1 cellular context compared by ENCODE assay signal in the genomic region with DNA sequence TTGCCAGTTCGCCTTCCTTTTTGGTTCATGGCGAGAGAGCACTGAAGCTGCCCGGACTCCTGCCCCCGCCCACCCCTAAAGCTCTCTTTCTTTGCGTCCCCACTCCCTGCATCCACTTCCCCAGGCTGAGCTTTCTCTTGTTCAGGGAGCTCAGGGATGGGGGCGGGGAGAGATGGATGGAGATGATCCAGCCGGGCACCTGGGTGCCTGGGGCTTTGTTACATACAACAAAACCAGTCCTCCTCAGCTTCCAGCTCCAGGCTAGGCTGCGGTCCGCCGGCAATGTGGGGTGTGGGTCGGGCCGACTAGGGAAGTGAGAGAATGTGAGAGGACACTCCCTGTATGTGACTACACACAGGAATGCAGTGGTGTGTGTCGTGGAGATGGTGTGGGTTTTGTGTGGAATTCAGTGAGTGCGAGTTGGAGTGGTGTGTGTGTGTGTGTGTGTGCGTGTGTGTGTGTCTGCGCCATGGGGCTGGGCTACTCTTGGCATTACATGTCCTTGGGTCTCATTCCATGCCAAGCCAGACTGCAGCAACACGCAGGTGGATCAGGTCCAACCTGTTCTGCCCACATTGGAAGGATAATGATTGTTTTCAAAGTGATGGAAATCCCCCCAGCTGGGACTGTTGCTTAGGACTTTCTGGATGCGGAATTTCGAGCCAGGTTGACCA.
TF ChIP-seq lines count a peak whose summit lies in the region.

No MANE protein-coding gene starts in this region.

TF ChIP-seq in WTC11, 78 proteins besides CTCF, POLR2A, EP300 and RAD21 (continued from another document):
- TF ChIP-seq SMAD3 (CRISPR knock-in tag; IDR thresholded peaks at IDR 0.05; ENCODE audit: borderline replicate concordance) (no peak), ZNF396 (CRISPR knock-in tag; IDR thresholded peaks at IDR 0.05; ENCODE audit: borderline replicate concordance) (no peak), JUN (CRISPR knock-in tag; IDR thresholded peaks at IDR 0.05) (no peak), RORB (CRISPR knock-in tag; IDR thresholded peaks at IDR 0.05) (no peak)
